Comparison of ENCODE assay signal across 8 cellular contexts in genomic region chr12:64682572-64683277, GRCh38.
A peak's percentile ranks its signal among the peaks of the same experiment; 100 is the strongest.
DNase-seq lines count a peak whose midpoint lies in the region; ATAC-seq and TF ChIP-seq lines count a peak whose summit lies in the region.

No MANE protein-coding gene starts in this region.

- H4K20me1 ChIP-seq in PC-9 (ENCODE audit: insufficient read depth) = no peaks in the 10 kb centered on the region

- no peaks in the 10 kb centered on the region for H3K27me3 ChIP-seq in PC-9 (ENCODE audit: insufficient read depth, low read depth)

- DNase-seq in Ammon's horn (ENCODE audit: low spot score) (peak; percentile 13), NCI-H1092 (lab: John Stamatoyannopoulos, UW) (peak; percentile 38), medulla oblongata (ENCODE audit: extremely low spot score) (peak; percentile 32), PC-9 (no peak), KBM-7 (no peak), COLO668 (lab: John Stamatoyannopoulos, UW; ENCODE audit: unreplicated experiment) (no peak)
- DNase-seq in activated naive CD8-positive, alpha-beta T cell treated with anti-CD3 and anti-CD28 coated beads for 36 hours = no peak

- no TSS peak for BruUV-seq in PC-9 (replicated peaks; lab: Mats Ljungman, UMichigan)

- in situ Hi-C loops in KBM-7 (cut with MboI; ENCODE audit: low pct_unique_long_range_greater_than_20kb, low sequenced_read_pairs) = no loop called here

- TF ChIP-seq CTCF in PC-9 (conservative IDR thresholded peaks at IDR 0.05) = no peak

- peaks cover 28% of the 10 kb centered on the region for H3K36me3 Mint-ChIP-seq in activated naive CD8-positive, alpha-beta T cell treated with anti-CD3 and anti-CD28 coated beads for 36 hours

- H3K27me3 Mint-ChIP-seq in activated naive CD8-positive, alpha-beta T cell treated with anti-CD3 and anti-CD28 coated beads for 36 hours = no peaks in the 10 kb centered on the region

- H3K4me3 ChIP-seq in PC-9 = no peak overlapping the region

- no peak overlapping the region for H3K27ac ChIP-seq in PC-9

- H3K9me2 ChIP-seq in PC-9 (ENCODE audit: insufficient read depth) = no peaks in the 10 kb centered on the region

- H3K4me2 ChIP-seq in PC-9 = no peak overlapping the region

- H3K36me3 ChIP-seq in PC-9 (ENCODE audit: low read depth) = peaks cover 8% of the 10 kb centered on the region; the same call in 1 of the 2 replicates

- peaks cover 2% of the 10 kb centered on the region for H3K9me3 Mint-ChIP-seq in activated naive CD8-positive, alpha-beta T cell treated with anti-CD3 and anti-CD28 coated beads for 36 hours

- ATAC-seq in HG02798 (IDR thresholded peaks at IDR 0.05; ENCODE audit: poor library complexity, unreplicated experiment) = no peak

- intact Hi-C loops in PC-9 (cut with micrococcal nuclease; ENCODE audit: unreplicated experiment) = no loop called here

- peaks cover 38% of the 10 kb centered on the region for H3K4me1 ChIP-seq in PC-9 (replicated peaks; ENCODE audit: insufficient read depth)

- no peak overlapping the region for H2AFZ ChIP-seq in PC-9

- H3K9me3 ChIP-seq in PC-9 (ENCODE audit: insufficient read depth, low read depth) = no peaks in the 10 kb centered on the region

- CTCF ChIA-PET in PC-9 (lab: Charles Lee) = interaction anchor here (0.6 to 0.7 kb wide), 2 partner anchors 57 to 61 kb away, joined by 3 read pairs; no protein-coding TSS in a partner anchor

- POLR2A ChIA-PET in PC-9 (lab: Charles Lee; ENCODE audit: unreplicated experiment) = no interaction called here

- H3K27ac Mint-ChIP-seq in activated naive CD8-positive, alpha-beta T cell treated with anti-CD3 and anti-CD28 coated beads for 36 hours = peak overlapping the region; percentile 87

- H3K4me3 Mint-ChIP-seq in activated naive CD8-positive, alpha-beta T cell treated with anti-CD3 and anti-CD28 coated beads for 36 hours = no peak overlapping the region

- H3K4me1 Mint-ChIP-seq in activated naive CD8-positive, alpha-beta T cell treated with anti-CD3 and anti-CD28 coated beads for 36 hours = peaks cover 87% of the 10 kb centered on the region

- peaks cover 43% of the 10 kb centered on the region for H3F3A ChIP-seq in PC-9 (ENCODE audit: insufficient read depth, low read depth)

- H3K79me2 ChIP-seq in PC-9 (ENCODE audit: low read depth) = peaks cover 58% of the 10 kb centered on the region

Comparison
In these comparisons a context has a peak if more than half of its experiments do, and no peak if none do; other contexts are left out.
1. DNase-seq: peak in Ammon's horn (single experiment), NCI-H1092 (single experiment) and medulla oblongata (single experiment); none in activated naive CD8-positive, alpha-beta T cell treated with anti-CD3 and anti-CD28 coated beads for 36 hours (single experiment), PC-9 (0 of 2), KBM-7 (single experiment) and COLO668 (single experiment).